ENCODE assay signal across 1 cellular context in the genomic region with DNA sequence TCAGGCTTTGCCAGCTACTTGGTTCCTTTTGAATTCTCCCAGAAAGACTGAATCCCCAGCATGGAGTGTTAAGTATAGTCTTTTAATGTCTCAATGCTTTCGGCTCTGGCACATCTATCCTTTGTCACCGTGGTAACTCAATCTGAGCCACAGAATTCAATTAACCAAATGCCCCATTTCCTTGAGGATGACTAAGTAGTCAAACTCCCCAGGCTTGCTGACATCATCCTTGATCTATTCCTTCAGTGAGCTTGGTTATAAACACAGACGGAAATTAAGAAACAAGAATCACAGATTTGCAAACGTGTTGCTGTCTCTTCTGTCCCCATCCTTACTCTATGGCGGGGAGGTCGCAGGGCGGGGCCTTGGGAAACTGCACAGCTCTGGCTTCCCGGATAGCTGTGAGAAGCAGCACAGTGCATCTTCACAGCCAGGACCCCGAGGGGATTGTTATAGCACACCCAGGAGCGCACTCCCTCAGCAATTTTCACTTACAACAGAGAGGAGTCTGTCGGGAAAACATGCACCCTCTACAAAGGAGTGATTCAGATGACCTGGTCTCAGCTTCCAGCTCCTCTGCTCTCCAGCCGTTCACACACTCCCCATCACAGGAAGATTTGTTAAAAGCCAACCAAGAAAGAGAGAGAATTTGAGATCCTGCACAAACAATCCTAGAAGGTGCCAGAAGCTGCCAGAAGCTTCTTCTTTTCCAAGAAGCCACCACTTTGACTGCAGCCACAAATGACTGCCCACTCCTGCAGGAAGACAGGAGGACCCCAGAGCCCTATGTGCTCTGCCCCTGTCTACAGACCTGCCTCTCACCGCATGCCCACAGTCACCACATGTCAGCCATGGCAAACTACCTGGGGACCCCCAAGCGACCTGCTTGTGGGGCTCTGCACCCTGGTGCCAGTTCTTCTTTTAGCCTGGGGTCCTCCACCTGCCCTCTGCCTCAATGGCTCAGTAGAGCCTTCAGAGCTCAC.
TF ChIP-seq lines count a peak whose summit lies in the region.

No MANE protein-coding gene starts in this region.

TF ChIP-seq in HepG2, 621 proteins besides CTCF, POLR2A, EP300 and RAD21 (continued from another document):
- TF ChIP-seq KDM1A (CRISPR knock-in tag; IDR thresholded peaks at IDR 0.05) (no peak), ONECUT2 (CRISPR knock-in tag; IDR thresholded peaks at IDR 0.05) (no peak), ZNF503 (CRISPR knock-in tag; IDR thresholded peaks at IDR 0.05) (no peak), ZFP36L1 (CRISPR knock-in tag; IDR thresholded peaks at IDR 0.05) (no peak), ZNF136 (CRISPR knock-in tag; IDR thresholded peaks at IDR 0.05; ENCODE audit: low read depth) (no peak), ZNF205 (CRISPR knock-in tag; IDR thresholded peaks at IDR 0.05) (no peak), ZSCAN20 (CRISPR knock-in tag; IDR thresholded peaks at IDR 0.05; ENCODE audit: borderline replicate concordance) (no peak), HOMEZ (CRISPR knock-in tag; IDR thresholded peaks at IDR 0.05; ENCODE audit: low read depth) (no peak), REPIN1 (CRISPR knock-in tag; IDR thresholded peaks at IDR 0.05; ENCODE audit: borderline replicate concordance, low read depth) (no peak), FOSL1 (CRISPR knock-in tag; IDR thresholded peaks at IDR 0.05; ENCODE audit: borderline replicate concordance) (no peak)
